In the genomic region with DNA sequence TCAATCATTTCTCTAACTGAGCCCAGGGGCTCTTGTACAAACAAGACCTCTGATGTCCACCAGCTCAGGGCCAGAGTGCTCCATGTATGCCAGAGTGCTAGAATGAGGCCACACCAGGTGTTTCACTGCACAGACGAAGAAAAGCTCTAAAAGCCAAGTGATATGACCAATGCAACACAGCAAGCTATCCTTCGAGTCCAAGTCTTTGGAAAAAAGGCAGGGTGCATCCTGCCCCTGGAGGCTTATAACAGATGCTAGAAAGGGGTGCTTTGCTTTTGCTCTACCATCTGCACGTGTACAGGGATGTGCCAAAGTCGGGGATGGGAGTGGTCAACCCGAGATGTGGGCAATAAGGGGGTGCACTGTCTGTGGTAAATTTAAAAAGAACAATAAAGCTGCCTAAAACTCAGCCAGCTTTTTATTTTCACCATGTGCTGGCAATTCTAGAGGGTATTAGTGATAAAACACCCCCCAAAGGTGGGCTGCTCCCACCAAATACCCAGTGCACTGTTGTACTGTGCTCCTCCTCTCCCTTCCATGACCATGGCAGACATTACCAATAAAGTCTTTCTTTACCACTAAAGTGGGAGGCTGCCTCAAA, we compare ENCODE assay signal across 1 cellular context.
TF ChIP-seq lines count a peak whose summit lies in the region.

No MANE protein-coding gene starts in this region.

TF ChIP-seq in K562, 482 proteins besides CTCF, POLR2A, EP300 and RAD21:
- TF ChIP-seq RFX7 (CRISPR knock-in tag; IDR thresholded peaks at IDR 0.05): no peak
- no peak for TF ChIP-seq FOXK2 (conservative IDR thresholded peaks at IDR 0.05 in 1 of 2, IDR thresholded peaks at IDR 0.05 in 1 of 2; ENCODE audit: low read depth in 2 of 2)
- TF ChIP-seq TBL1XR1 (IDR thresholded peaks at IDR 0.05; ENCODE audit: low read length in 2 of 2): no peak
- TF ChIP-seq PRDM10 (IDR thresholded peaks at IDR 0.05; ENCODE audit: partially characterized antibody): peak; percentile 69
- no peak for TF ChIP-seq WHSC1 (IDR thresholded peaks at IDR 0.05; ENCODE audit: low read length)
